Comparison of ENCODE assay signal across 23 cellular contexts in the genomic region with DNA sequence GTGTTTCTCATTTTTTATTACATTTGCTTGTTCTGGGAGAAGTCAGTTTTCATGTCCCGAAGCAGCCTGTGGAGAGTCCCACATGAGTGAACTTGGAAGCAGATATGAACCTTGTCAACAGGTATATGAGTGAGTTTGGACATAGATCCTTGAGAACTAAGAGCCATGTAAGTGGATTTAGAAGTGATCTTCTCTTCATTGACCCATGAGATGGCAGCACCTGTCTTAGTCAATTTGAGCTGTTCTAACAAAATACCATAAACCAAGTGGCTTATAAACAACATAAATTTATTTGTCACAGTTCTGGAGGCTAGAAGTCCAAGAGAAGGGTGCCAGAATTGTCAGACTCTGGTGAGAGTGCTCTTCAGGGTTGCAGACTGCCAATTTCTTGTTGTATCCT.
"Had no signal": no experiment of that assay in that cellular context is flagged by ENCODE, and none has a peak within 500 bp of the region (broad histone marks: within the 10 kb centered on the region; RNA-seq: fewer than 3 reads in every experiment).

No MANE protein-coding gene starts in this region.

- DNase-seq: effector memory CD8-positive, alpha-beta T cell; foreskin keratinocyte; immature natural killer cell; left lung; lower lobe of right lung; midbrain; posterior cingulate gyrus; spleen; stimulated activated CD4-positive, alpha-beta T cell treated with anti-CD3 and anti-CD28 coated beads, Interleukin-15, amount 100 ng/mL, for 24 hours; stimulated activated CD4-positive, alpha-beta T cell treated with anti-CD3 and anti-CD28 coated beads, Interleukin-1b, Interleukin-23, amount 100 ng/mL, for 48 hours; stimulated activated CD4-positive, alpha-beta T cell treated with anti-CD3 and anti-CD28 coated beads, Interleukin-4, amount 100 ng/mL, for 24 hours; stimulated activated naive CD8-positive, alpha-beta T cell treated with anti-CD3 and anti-CD28 coated beads, Interleukin-15, amount 100 ng/mL, for 72 hours; testis; upper lobe of right lung had no signal

- H3K36me3 ChIP-seq: left lung, lower lobe of right lung, neutrophil, spleen, tibial nerve, upper lobe of right lung had no signal

- H3K4me1 Mint-ChIP-seq: immature natural killer cell; memory B cell; nephron; stimulated activated memory B cell treated with anti-CD40 and anti-IgM and Interleukin-4, amounts not matched to agents 10 μg/mL and 1 μg/mL and 100 μg/mL, for 72 hours; stimulated activated naive CD8-positive, alpha-beta T cell treated with anti-CD3 and anti-CD28 coated beads, Interleukin-15, amount 100 ng/mL, for 72 hours had no signal

- H3K27me3 Mint-ChIP-seq: dendritic cell treated with granulocyte-macrophage colony-stimulating factor and Interleukin-4, amounts not matched to agents 40 ng/mL and 50 ng/mL, for 4 days; effector memory CD8-positive, alpha-beta T cell; memory B cell; stimulated activated memory B cell treated with anti-CD40 and anti-IgM and Interleukin-4, amounts not matched to agents 10 μg/mL and 1 μg/mL and 100 μg/mL, for 72 hours; stimulated activated naive CD8-positive, alpha-beta T cell treated with anti-CD3 and anti-CD28 coated beads, Interleukin-15, amount 100 ng/mL, for 72 hours had no signal

- H3K4me1 ChIP-seq: foreskin keratinocyte, left lung, lower lobe of right lung, spleen, testis, tibial nerve, upper lobe of right lung had no signal

- FAIRE-seq: colon, keratinocyte had no signal

- H3K4me3 Mint-ChIP-seq: dendritic cell treated with granulocyte-macrophage colony-stimulating factor and Interleukin-4, amounts not matched to agents 40 ng/mL and 50 ng/mL, for 4 days; effector memory CD8-positive, alpha-beta T cell; immature natural killer cell; memory B cell; nephron; stimulated activated memory B cell treated with anti-CD40 and anti-IgM and Interleukin-4, amounts not matched to agents 10 μg/mL and 1 μg/mL and 100 μg/mL, for 72 hours; stimulated activated naive CD8-positive, alpha-beta T cell treated with anti-CD3 and anti-CD28 coated beads, Interleukin-15, amount 100 ng/mL, for 72 hours had no signal

- ATAC-seq: effector memory CD8-positive, alpha-beta T cell; foreskin keratinocyte; left lung; lower lobe of right lung; sciatic nerve; stimulated activated memory B cell treated with anti-CD40 and anti-IgM and Interleukin-4, amounts not matched to agents 10 μg/mL and 1 μg/mL and 100 μg/mL, for 72 hours; stimulated activated naive CD8-positive, alpha-beta T cell treated with anti-CD3 and anti-CD28 coated beads, Interleukin-15, amount 100 ng/mL, for 72 hours; upper lobe of right lung had no signal

- H3K27ac Mint-ChIP-seq: dendritic cell treated with granulocyte-macrophage colony-stimulating factor and Interleukin-4, amounts not matched to agents 40 ng/mL and 50 ng/mL, for 4 days; effector memory CD8-positive, alpha-beta T cell; immature natural killer cell; memory B cell; nephron; stimulated activated memory B cell treated with anti-CD40 and anti-IgM and Interleukin-4, amounts not matched to agents 10 μg/mL and 1 μg/mL and 100 μg/mL, for 72 hours; stimulated activated naive CD8-positive, alpha-beta T cell treated with anti-CD3 and anti-CD28 coated beads, Interleukin-15, amount 100 ng/mL, for 72 hours had no signal

- H3K27me3 ChIP-seq: foreskin keratinocyte, left lung, neutrophil, spleen, testis, tibial nerve, upper lobe of right lung had no signal

- H3K9me3 Mint-ChIP-seq: dendritic cell treated with granulocyte-macrophage colony-stimulating factor and Interleukin-4, amounts not matched to agents 40 ng/mL and 50 ng/mL, for 4 days; nephron had no signal

- H3K4me3 ChIP-seq: left lung, lower lobe of right lung, spleen, testis, tibial nerve, upper lobe of right lung had no signal

- H3K36me3 Mint-ChIP-seq: immature natural killer cell; memory B cell; stimulated activated memory B cell treated with anti-CD40 and anti-IgM and Interleukin-4, amounts not matched to agents 10 μg/mL and 1 μg/mL and 100 μg/mL, for 72 hours had no signal

- H3K27ac ChIP-seq: foreskin keratinocyte, left lung, lower lobe of right lung, neutrophil, spleen, testis, tibial nerve, upper lobe of right lung had no signal
